14 cellular contexts compared by ENCODE assay signal in genomic region chr5:88555658-88556057, GRCh38.
A peak's percentile ranks its signal among the peaks of the same experiment; 100 is the strongest.
DNase-seq lines count a peak whose midpoint lies in the region; ATAC-seq and TF ChIP-seq lines count a peak whose summit lies in the region.
"Had no signal": no experiment of that assay in that cellular context is flagged by ENCODE, and none has a peak within 500 bp of the region (broad histone marks: within the 10 kb centered on the region; RNA-seq: fewer than 3 reads in every experiment).

No MANE protein-coding gene starts in this region.

- POLR2A ChIA-PET in naive thymus-derived CD8-positive, alpha-beta T cell (lab: Charles Lee): no interaction called here

- H3K9me3 ChIP-seq in smooth muscle cell (replicated peaks; ENCODE audit: low read depth): no peaks in the 10 kb centered on the region
- H3K9me3 ChIP-seq: left lung, pancreas had no signal

- H3K36me3 ChIP-seq in smooth muscle cell (ENCODE audit: low read depth): no peaks in the 10 kb centered on the region
- H3K36me3 ChIP-seq: left lung, pancreas had no signal

- no peak overlapping the region for H2AFZ ChIP-seq in smooth muscle cell (ENCODE audit: low read depth)

- peaks cover 81% of the 10 kb centered on the region for H3K4me1 Mint-ChIP-seq in brain
- H3K4me1 Mint-ChIP-seq in naive thymus-derived CD8-positive, alpha-beta T cell: peaks cover 4 to 7% (median 6%) of the 10 kb centered on the region in 4 donors
- H3K4me1 Mint-ChIP-seq: activated CD4-positive, alpha-beta memory T cell treated with anti-CD3 and anti-CD28 coated beads, Interleukin-2, amount 10 ng/mL, durations not matched to agents 7 days and 5 days had no signal

- H3K27ac ChIP-seq in smooth muscle cell (ENCODE audit: low read depth): no peak overlapping the region
- H3K27ac ChIP-seq: left lung, pancreas had no signal

- H3K9ac ChIP-seq in smooth muscle cell (ENCODE audit: low read depth): no peak overlapping the region

- no peaks in the 10 kb centered on the region for H3K79me2 ChIP-seq in smooth muscle cell (ENCODE audit: low read depth)

- H3K4me2 ChIP-seq in smooth muscle cell: peak overlapping the region; percentile 49

- peak; percentile 11 for DNase-seq in NCI-H2171 treated with DMSO at 0.1 percent for 48 hours (lab: John Stamatoyannopoulos, UW)
- DNase-seq in NCI-H2171 (lab: John Stamatoyannopoulos, UW): no peak
- DNase-seq in NCI-H524 (lab: John Stamatoyannopoulos, UW): peak; percentile 2 to 16
- DNase-seq in smooth muscle cell (lab: John Stamatoyannopoulos, UW; ENCODE audit: unreplicated experiment): no peak
- no peak for DNase-seq in NCI-H187 treated with DMSO at 0.1 percent for 48 hours (lab: John Stamatoyannopoulos, UW)
- no peak for DNase-seq in naive thymus-derived CD8-positive, alpha-beta T cell
- DNase-seq: ACHN; activated CD4-positive, alpha-beta memory T cell treated with anti-CD3 and anti-CD28 coated beads, Interleukin-2, amount 10 ng/mL, durations not matched to agents 7 days and 5 days; GF-D8; left lung; pancreas had no signal

- no peak overlapping the region for H3K4me3 ChIP-seq in smooth muscle cell
- H3K4me3 ChIP-seq: left lung, pancreas had no signal

- no peaks in the 10 kb centered on the region for H3K27me3 Mint-ChIP-seq in brain
- H3K27me3 Mint-ChIP-seq in naive thymus-derived CD8-positive, alpha-beta T cell: peaks cover 0 to 16% (median 8%) of the 10 kb centered on the region in 5 donors
- H3K27me3 Mint-ChIP-seq: activated CD4-positive, alpha-beta memory T cell treated with anti-CD3 and anti-CD28 coated beads, Interleukin-2, amount 10 ng/mL, durations not matched to agents 7 days and 5 days had no signal

- peak overlapping the region; percentile 47 to 82 (median 78) for H3K4me3 Mint-ChIP-seq in brain
- H3K4me3 Mint-ChIP-seq in naive thymus-derived CD8-positive, alpha-beta T cell: no peak overlapping the region
- H3K4me3 Mint-ChIP-seq: activated CD4-positive, alpha-beta memory T cell treated with anti-CD3 and anti-CD28 coated beads, Interleukin-2, amount 10 ng/mL, durations not matched to agents 7 days and 5 days; activated naive CD4-positive, alpha-beta T cell treated with anti-CD3 and anti-CD28 coated beads, Interleukin-2, amount 50 U/mL, for 24 hours had no signal

- H3K27ac Mint-ChIP-seq in brain: peak overlapping the region; percentile 95 to 98 (median 98)
- H3K27ac Mint-ChIP-seq in naive thymus-derived CD8-positive, alpha-beta T cell: no peak overlapping the region
- H3K27ac Mint-ChIP-seq: activated CD4-positive, alpha-beta memory T cell treated with anti-CD3 and anti-CD28 coated beads, Interleukin-2, amount 10 ng/mL, durations not matched to agents 7 days and 5 days; activated naive CD4-positive, alpha-beta T cell treated with anti-CD3 and anti-CD28 coated beads, Interleukin-2, amount 50 U/mL, for 24 hours had no signal

- peaks cover 35% of the 10 kb centered on the region for H3K4me1 ChIP-seq in smooth muscle cell (ENCODE audit: low read depth)
- H3K4me1 ChIP-seq: left lung, pancreas had no signal

- no peaks in the 10 kb centered on the region for H3K9me3 Mint-ChIP-seq in brain
- H3K9me3 Mint-ChIP-seq in naive thymus-derived CD8-positive, alpha-beta T cell: no peaks in the 10 kb centered on the region
- H3K9me3 Mint-ChIP-seq: activated CD4-positive, alpha-beta memory T cell treated with anti-CD3 and anti-CD28 coated beads, Interleukin-2, amount 10 ng/mL, durations not matched to agents 7 days and 5 days; activated naive CD4-positive, alpha-beta T cell treated with anti-CD3 and anti-CD28 coated beads, Interleukin-2, amount 50 U/mL, for 24 hours had no signal

- 25% methylated on average over 5 of the region's 5 CpGs for WGBS in smooth muscle cell (ENCODE audit: low lambda C conversion rate)

- H3K27me3 ChIP-seq in smooth muscle cell (ENCODE audit: low read depth): no peaks in the 10 kb centered on the region
- H3K27me3 ChIP-seq: left lung had no signal

- TF ChIP-seq CTCF in brain (conservative IDR thresholded peaks at IDR 0.05): no peak
- no peak for TF ChIP-seq CTCF in smooth muscle cell (IDR thresholded peaks at IDR 0.05; ENCODE audit: borderline replicate concordance, insufficient read depth, poor library complexity, severe bottlenecking)

- H4K20me1 ChIP-seq in smooth muscle cell (ENCODE audit: low read depth): no peaks in the 10 kb centered on the region

- no peaks in the 10 kb centered on the region for H3F3A ChIP-seq in smooth muscle cell (ENCODE audit: low read depth)

- ATAC-seq in HG02678 (IDR thresholded peaks at IDR 0.05; ENCODE audit: unreplicated experiment): no peak
- ATAC-seq in naive thymus-derived CD8-positive, alpha-beta T cell: no peak
- ATAC-seq: left lung, pancreas had no signal

- no peaks in the 10 kb centered on the region for H3K36me3 Mint-ChIP-seq in brain
- no peaks in the 10 kb centered on the region for H3K36me3 Mint-ChIP-seq in naive thymus-derived CD8-positive, alpha-beta T cell
- H3K36me3 Mint-ChIP-seq: activated naive CD4-positive, alpha-beta T cell treated with anti-CD3 and anti-CD28 coated beads, Interleukin-2, amount 50 U/mL, for 24 hours had no signal

Comparison
In these comparisons a context has a peak if more than half of its experiments do, and no peak if none do; other contexts are left out.
1. DNase-seq: peak in NCI-H2171 treated with DMSO at 0.1 percent for 48 hours (single experiment) and NCI-H524 (2 of 2); none in NCI-H2171 (single experiment), smooth muscle cell (single experiment), NCI-H187 treated with DMSO at 0.1 percent for 48 hours (single experiment) and naive thymus-derived CD8-positive, alpha-beta T cell (0 of 10).
2. H3K27ac Mint-ChIP-seq: peak in brain (5 of 5); none in naive thymus-derived CD8-positive, alpha-beta T cell (0 of 10).
3. H3K4me3 Mint-ChIP-seq: peak in brain (5 of 5); none in naive thymus-derived CD8-positive, alpha-beta T cell (0 of 10).